Comparison of ENCODE assay signal across 22 cellular contexts in genomic region chr9:126756876-126757415, GRCh38. TPM values are rescaled to one million over a fixed set of nuclear protein-coding genes. Genes with fewer than 3 reads are reported as not detected.
DNase-seq lines count a peak whose midpoint lies in the region; ATAC-seq lines count a peak whose summit lies in the region.
"Had no signal": no experiment of that assay in that cellular context is flagged by ENCODE, and none has a peak within 500 bp of the region (broad histone marks: within the 10 kb centered on the region; RNA-seq: fewer than 3 reads in every experiment).

No MANE protein-coding gene starts in this region.

- no peak overlapping the region for H3K4me3 ChIP-seq in SK-N-MC
- H3K4me3 ChIP-seq: breast epithelium, mucosa of descending colon, stomach had no signal

- no peaks in the 10 kb centered on the region for H3K36me3 Mint-ChIP-seq in activated T-cell treated with anti-CD3 and anti-CD28 coated beads, Interleukin-2, amount 50 U/mL, for 72 hours (ENCODE audit: insufficient read depth in 2 of 2)

- DNase-seq in DMS53 (lab: John Stamatoyannopoulos, UW): peak; percentile 31
- no peak for DNase-seq in DMS53 treated with DMSO at 0.1 percent for 48 hours (lab: John Stamatoyannopoulos, UW; ENCODE audit: unreplicated experiment)
- peak; percentile 81 for DNase-seq in NCI-H1092 (lab: John Stamatoyannopoulos, UW)
- DNase-seq in NCI-H2171 (lab: John Stamatoyannopoulos, UW): peak; percentile 84
- peak; percentile 28 for DNase-seq in SK-N-MC (ENCODE audit: low read depth, low spot score)
- DNase-seq in activated T-cell treated with anti-CD3 and anti-CD28 coated beads, Interleukin-2, amount 50 U/mL, for 72 hours: no peak
- no peak for DNase-seq in AG20443 (ENCODE audit: low spot score)
- DNase-seq: 8988T; activated naive CD8-positive, alpha-beta T cell treated with anti-CD3 and anti-CD28 coated beads, Interleukin-2, amount 50 U/mL, for 24 hours; foreskin melanocyte; left colon; mucosa of descending colon; NCI-H82; stimulated activated CD4-positive, alpha-beta T cell treated with anti-CD3 and anti-CD28 coated beads, Interleukin-15, amount 100 ng/mL, for 24 hours; stomach; T-helper 17 cell had no signal

- no peaks in the 10 kb centered on the region for H3K4me1 Mint-ChIP-seq in activated T-cell treated with anti-CD3 and anti-CD28 coated beads, Interleukin-2, amount 50 U/mL, for 72 hours (ENCODE audit: low read depth)
- H3K4me1 Mint-ChIP-seq: activated naive CD8-positive, alpha-beta T cell treated with anti-CD3 and anti-CD28 coated beads, Interleukin-2, amount 50 U/mL, for 24 hours; activated T-helper 17 cell treated with anti-CD3 and anti-CD28 coated beads, Interleukin-2, amount 50 U/mL, for 72 hours; T-helper 17 cell had no signal

- H3K27ac ChIP-seq in SK-N-MC: no peak overlapping the region
- H3K27ac ChIP-seq: C4-2B, neutrophil, stomach had no signal

- H3K9ac ChIP-seq in SK-N-MC (ENCODE audit: insufficient read length): no peak overlapping the region

- H3K27ac Mint-ChIP-seq in activated T-cell treated with anti-CD3 and anti-CD28 coated beads, Interleukin-2, amount 50 U/mL, for 72 hours: no peak overlapping the region
- H3K27ac Mint-ChIP-seq: activated naive CD8-positive, alpha-beta T cell treated with anti-CD3 and anti-CD28 coated beads, Interleukin-2, amount 50 U/mL, for 24 hours; activated T-helper 17 cell treated with anti-CD3 and anti-CD28 coated beads, Interleukin-2, amount 50 U/mL, for 72 hours; dendritic cell treated with granulocyte-macrophage colony-stimulating factor and Interleukin-4, amounts not matched to agents 40 ng/mL and 50 ng/mL, for 4 days; T-helper 17 cell had no signal

- no peak for ATAC-seq in activated T-cell treated with anti-CD3 and anti-CD28 coated beads, Interleukin-2, amount 50 U/mL, for 72 hours (replicated peaks in 1 of 2)
- no peak for ATAC-seq in GM18519 (IDR thresholded peaks at IDR 0.05; ENCODE audit: low FRiP score, unreplicated experiment)
- ATAC-seq: activated naive CD8-positive, alpha-beta T cell treated with anti-CD3 and anti-CD28 coated beads, Interleukin-2, amount 50 U/mL, for 24 hours; activated T-helper 17 cell treated with anti-CD3 and anti-CD28 coated beads, Interleukin-2, amount 50 U/mL, for 72 hours; left colon; mucosa of descending colon; T-helper 17 cell had no signal

- H3K9me3 ChIP-seq in SK-N-MC (ENCODE audit: low read depth, low read length): no peaks in the 10 kb centered on the region
- H3K9me3 ChIP-seq: breast epithelium, mucosa of descending colon, neutrophil, stomach had no signal

- H3K4me3 Mint-ChIP-seq in activated T-cell treated with anti-CD3 and anti-CD28 coated beads, Interleukin-2, amount 50 U/mL, for 72 hours: no peak overlapping the region
- H3K4me3 Mint-ChIP-seq: activated naive CD8-positive, alpha-beta T cell treated with anti-CD3 and anti-CD28 coated beads, Interleukin-2, amount 50 U/mL, for 24 hours; activated T-helper 17 cell treated with anti-CD3 and anti-CD28 coated beads, Interleukin-2, amount 50 U/mL, for 72 hours; dendritic cell treated with granulocyte-macrophage colony-stimulating factor and Interleukin-4, amounts not matched to agents 40 ng/mL and 50 ng/mL, for 4 days; T-helper 17 cell had no signal

- no peaks in the 10 kb centered on the region for H3K36me3 ChIP-seq in SK-N-MC (ENCODE audit: insufficient read depth, low read length)
- H3K36me3 ChIP-seq: breast epithelium, neutrophil, stomach had no signal

- H3K9me3 Mint-ChIP-seq in activated T-cell treated with anti-CD3 and anti-CD28 coated beads, Interleukin-2, amount 50 U/mL, for 72 hours: no peaks in the 10 kb centered on the region
- H3K9me3 Mint-ChIP-seq: activated naive CD8-positive, alpha-beta T cell treated with anti-CD3 and anti-CD28 coated beads, Interleukin-2, amount 50 U/mL, for 24 hours; activated T-helper 17 cell treated with anti-CD3 and anti-CD28 coated beads, Interleukin-2, amount 50 U/mL, for 72 hours; dendritic cell treated with granulocyte-macrophage colony-stimulating factor and Interleukin-4, amounts not matched to agents 40 ng/mL and 50 ng/mL, for 4 days had no signal

- no peaks in the 10 kb centered on the region for H3K27me3 Mint-ChIP-seq in activated T-cell treated with anti-CD3 and anti-CD28 coated beads, Interleukin-2, amount 50 U/mL, for 72 hours (ENCODE audit: low read depth)
- H3K27me3 Mint-ChIP-seq: activated naive CD8-positive, alpha-beta T cell treated with anti-CD3 and anti-CD28 coated beads, Interleukin-2, amount 50 U/mL, for 24 hours; dendritic cell treated with granulocyte-macrophage colony-stimulating factor and Interleukin-4, amounts not matched to agents 40 ng/mL and 50 ng/mL, for 4 days had no signal

RNA-seq across cellular contexts. Expression of gene ZBTB43, which starts 47.9 kb away (rescaled TPM):
- 10 to 100 TPM; 30.2 to 66.2 TPM for total RNA-seq in activated T-cell treated with anti-CD3 and anti-CD28 coated beads, Interleukin-2, amount 50 U/mL, for 72 hours

Comparison
In these comparisons a context has a peak if more than half of its experiments do, and no peak if none do; other contexts are left out.
1. DNase-seq: peak in DMS53 (single experiment), NCI-H1092 (single experiment), NCI-H2171 (single experiment) and SK-N-MC (single experiment); none in DMS53 treated with DMSO at 0.1 percent for 48 hours (single experiment), activated T-cell treated with anti-CD3 and anti-CD28 coated beads, Interleukin-2, amount 50 U/mL, for 72 hours (0 of 2) and AG20443 (single experiment).